9 cellular contexts compared by ENCODE assay signal in the genomic region with DNA sequence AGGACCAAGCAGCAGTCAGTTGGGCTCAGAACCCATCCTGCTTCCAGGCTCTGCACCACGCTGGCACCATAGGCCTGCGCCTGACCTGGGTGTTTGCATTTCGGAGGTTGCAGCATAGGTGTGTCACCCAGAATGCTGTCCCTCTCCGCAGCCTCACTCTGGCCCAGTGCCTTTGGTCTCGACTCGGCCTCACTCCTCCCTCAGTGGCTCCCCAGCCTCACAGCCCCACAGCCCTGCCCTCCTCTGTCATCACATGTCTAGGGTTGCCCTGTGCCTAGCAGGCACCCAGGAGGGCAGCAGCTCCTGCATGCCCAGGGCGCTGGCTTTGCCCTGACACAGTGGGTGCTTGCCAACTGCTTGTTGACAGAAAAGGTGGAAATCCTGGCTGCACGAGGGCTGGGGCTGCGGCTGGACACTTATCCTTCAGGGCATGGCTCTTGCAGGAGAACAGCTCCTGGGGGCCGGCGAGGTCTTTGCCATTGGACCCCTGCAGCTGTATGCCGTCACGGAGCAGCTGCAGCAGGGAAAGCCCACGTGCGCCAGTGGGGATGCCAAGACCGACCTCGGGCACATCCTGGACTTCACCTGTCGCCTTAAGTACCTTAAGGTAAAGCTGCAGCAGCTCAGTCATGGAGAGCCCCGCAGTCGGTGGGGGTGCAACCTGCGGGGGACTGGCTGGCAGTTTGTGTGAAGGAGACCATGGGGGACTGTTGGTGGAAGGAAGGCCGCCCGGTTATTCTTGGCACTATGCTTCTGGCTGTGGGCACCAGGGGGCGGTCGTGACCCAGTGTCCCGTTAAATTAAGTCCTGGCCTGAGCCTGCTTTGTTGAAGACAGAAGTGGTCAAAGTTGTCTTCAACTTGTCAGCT. TPM values are rescaled to one million over a fixed set of nuclear protein-coding genes. Genes with fewer than 3 reads are reported as not detected.
A peak's percentile ranks its signal among the peaks of the same experiment; 100 is the strongest.
DNase-seq lines count a peak whose midpoint lies in the region; ATAC-seq, FAIRE-seq and TF ChIP-seq lines count a peak whose summit lies in the region.
"Had no signal": no experiment of that assay in that cellular context is flagged by ENCODE, and none has a peak within 500 bp of the region (broad histone marks: within the 10 kb centered on the region; RNA-seq: fewer than 3 reads in every experiment).

No MANE protein-coding gene starts in this region.

- ATAC-seq in GM12878: peak; percentile 93
- peak; percentile 86 to 89 for ATAC-seq in stimulated activated naive B cell treated with anti-CD40 and anti-IgM and Interleukin-4, amounts not matched to agents 10 μg/mL and 1 μg/mL and 100 μg/mL, for 72 hours (replicated peaks)
- no peak for ATAC-seq in HG03442 (IDR thresholded peaks at IDR 0.05; ENCODE audit: unreplicated experiment)
- no peak for ATAC-seq in HG03571 (IDR thresholded peaks at IDR 0.05; ENCODE audit: unreplicated experiment)
- ATAC-seq in HG03520 (IDR thresholded peaks at IDR 0.05; ENCODE audit: unreplicated experiment): no peak

- H3K4me1 ChIP-seq in GM12878 (ENCODE audit: control insufficient read depth, insufficient read depth, low read length): no peaks in the 10 kb centered on the region
- H3K4me1 ChIP-seq: SJSA1 had no signal

- TF ChIP-seq POLR2A in GM12878 (IDR thresholded peaks at IDR 0.05; ENCODE audit: low read depth, low read length): 0 out of 2 replicates have a peak, but pooled peaks have one; percentile 12

- no peaks in the 10 kb centered on the region for H3K9me3 Mint-ChIP-seq in stimulated activated naive B cell treated with anti-CD40 and anti-IgM and Interleukin-4, amounts not matched to agents 10 μg/mL and 1 μg/mL and 100 μg/mL, for 72 hours

- H3K9ac ChIP-seq in GM12878 (ENCODE audit: control insufficient read depth, insufficient read depth, low read length): no peak overlapping the region

- no peak overlapping the region for H3K27ac ChIP-seq in GM12878 (ENCODE audit: control insufficient read depth, insufficient read depth)
- H3K27ac ChIP-seq: SJSA1 had no signal

- TF ChIP-seq RAD21 in GM12878 (IDR thresholded peaks at IDR 0.05; ENCODE audit: insufficient read depth, low read depth, low read length): peak; percentile 63

- DNase-seq in ELR (ENCODE audit: low read depth) (peak; percentile 67), MV-4-11 (lab: John Stamatoyannopoulos, UW) (peak; percentile 77), GM12878 (ENCODE audit: low read depth, low spot score) (no peak), kidney glomerular epithelial cell (lab: John Stamatoyannopoulos, UW) (peak; percentile 9)
- peak; percentile 23 for DNase-seq in stimulated activated naive B cell treated with anti-CD40 and anti-IgM and Interleukin-4, amounts not matched to agents 10 μg/mL and 1 μg/mL and 100 μg/mL, for 72 hours

- RAD21 ChIA-PET in GM12878 (lab: Charles Lee; ENCODE audit: unreplicated experiment): interaction anchor here (1.0 to 1.4 kb wide), 2 partner anchors 65 to 210 kb away, joined by 3 read pairs; partner anchors contain the start of gene UQCC5

- TF ChIP-seq CTCF in GM12878 (IDR thresholded peaks at IDR 0.05 in 2 of 3, conservative IDR thresholded peaks at IDR 0.05 in 1 of 3; ENCODE audit: control insufficient read depth in 2 of 3, extremely low read depth in 1 of 3, insufficient read depth in 1 of 3, low read depth in 3 of 3, low read length in 3 of 3): peak; percentile 68 to 76 (median 72)

- H3K79me2 ChIP-seq in GM12878 (ENCODE audit: control insufficient read depth, insufficient read depth, low read length): no peaks in the 10 kb centered on the region

- no peaks in the 10 kb centered on the region for H4K20me1 ChIP-seq in GM12878 (ENCODE audit: control insufficient read depth, insufficient read depth)

- H3K9me3 ChIP-seq in GM12878 (replicated peaks; ENCODE audit: control insufficient read depth, insufficient read depth, low read length): no peaks in the 10 kb centered on the region
- H3K9me3 ChIP-seq: SJSA1 had no signal

- SMC1A ChIA-PET in GM12878 (lab: Charles Lee; ENCODE audit: uncharacterized antibody, unreplicated experiment): no interaction called here

- FAIRE-seq in GM12878 (lab: Jason Lieb, UNC): no peak

- in situ Hi-C loops in GM12878 (cut with MboI): no loop called here

- intact Hi-C loops in GM12878 (cut with micrococcal nuclease; ENCODE audit: unreplicated experiment): no loop called here

- no peak overlapping the region for H3K4me3 Mint-ChIP-seq in stimulated activated naive B cell treated with anti-CD40 and anti-IgM and Interleukin-4, amounts not matched to agents 10 μg/mL and 1 μg/mL and 100 μg/mL, for 72 hours

- no peak for TF ChIP-seq EP300 in GM12878 (IDR thresholded peaks at IDR 0.05; ENCODE audit: borderline replicate concordance in 1 of 2, control insufficient read depth in 1 of 2, low read depth in 2 of 2, low read length in 2 of 2)

- CTCF ChIA-PET in GM12878 (lab: Yijun Ruan, JAX): interaction anchor here (0.6 to 1.3 kb wide), 6 partner anchors 13 to 457 kb away, joined by 3 to 5 read pairs (median 4); no protein-coding TSS in a partner anchor

- H3K27me3 Mint-ChIP-seq in stimulated activated naive B cell treated with anti-CD40 and anti-IgM and Interleukin-4, amounts not matched to agents 10 μg/mL and 1 μg/mL and 100 μg/mL, for 72 hours: no peaks in the 10 kb centered on the region

- H3K36me3 ChIP-seq in GM12878 (ENCODE audit: control insufficient read depth in 2 of 2, insufficient read depth in 2 of 2, low read length in 1 of 2): peaks cover 16 to 27% of the 10 kb centered on the region in 2 experiments

- H3K36me3 Mint-ChIP-seq in stimulated activated naive B cell treated with anti-CD40 and anti-IgM and Interleukin-4, amounts not matched to agents 10 μg/mL and 1 μg/mL and 100 μg/mL, for 72 hours: peaks cover 27 to 41% of the 10 kb centered on the region in 2 donors

- H3K4me2 ChIP-seq in GM12878 (ENCODE audit: control insufficient read depth, insufficient read depth): no peak overlapping the region

- POLR2A ChIA-PET in GM12878 (lab: Charles Lee): no interaction called here

- no TSS peak for BruUV-seq in GM12878 (replicated peaks; lab: Mats Ljungman, UMichigan)

- no peaks in the 10 kb centered on the region for H3K27me3 ChIP-seq in GM12878 (replicated peaks in 1 of 2; ENCODE audit: control insufficient read depth in 2 of 2, insufficient read depth in 2 of 2, low read length in 1 of 2)
- H3K27me3 ChIP-seq: SJSA1 had no signal

- H3K27ac Mint-ChIP-seq in stimulated activated naive B cell treated with anti-CD40 and anti-IgM and Interleukin-4, amounts not matched to agents 10 μg/mL and 1 μg/mL and 100 μg/mL, for 72 hours: no peak overlapping the region

- WGBS in GM12878 (ENCODE audit: insufficient coverage, insufficient replicate concordance, low lambda C conversion rate, missing lambda C conversion rate): 69% methylated on average over 26 of the region's 26 CpGs

- H2AFZ ChIP-seq in GM12878 (ENCODE audit: control insufficient read depth, low read depth, low read length): no peak overlapping the region

- peaks cover 2 to 6% of the 10 kb centered on the region in 2 donors for H3K4me1 Mint-ChIP-seq in stimulated activated naive B cell treated with anti-CD40 and anti-IgM and Interleukin-4, amounts not matched to agents 10 μg/mL and 1 μg/mL and 100 μg/mL, for 72 hours

- H3K4me3 ChIP-seq in GM12878: no peak overlapping the region
- H3K4me3 ChIP-seq: SJSA1 had no signal

RNA-seq across cellular contexts. Expression of gene NISCH, which starts 16.2 kb away (rescaled TPM):
- 170 and 189 TPM in 2 replicates for total RNA-seq in GM12878 (2013; cell fraction: nucleolus; rRNA removed)
- 36.3 and 36.5 TPM in 2 replicates for total RNA-seq in GM12878 (2014; rRNA removed)
- 16.1 and 16.6 TPM in 2 replicates for total RNA-seq in GM12878 (2014; rRNA removed; fragmentation: Illumina TruSeq; extraction: Trizol)
- total RNA-seq in GM12878 (2021): 42.5 and 52.5 TPM in 2 replicates
- polyA plus RNA-seq in GM12878 (2011; ENCODE audit: low read depth): 16.4 TPM
- 26.9 and 39.0 TPM in 2 replicates for polyA plus RNA-seq in GM12878 (2011; rRNA removed)
- 37.5 and 47.9 TPM in 2 replicates for polyA plus RNA-seq in GM12878 (2011; cell fraction: cytosol; rRNA removed)
- polyA plus RNA-seq in GM12878 (2011; cell fraction: nucleus; rRNA removed): 404 and 409 TPM in 2 replicates
- polyA plus RNA-seq in GM12878 (2012): 32.7 and 32.8 TPM in 2 replicates
- polyA plus RNA-seq in GM12878 (2014; fragmentation: Illumina TruSeq; extraction: Trizol): 19.2 and 25.0 TPM in 2 replicates
- 1 to 10 TPM in 1 of 2 experiments, under 1 TPM in 1; 0.76 to 1.5 TPM for polyA plus RNA-seq in GM12878 (2014; fragmentation: Nextera tagmentation; extraction: Ambion mirVana)
- polyA plus RNA-seq in GM12878 (2014; rRNA removed): 45.3 and 48.9 TPM in 2 replicates
- 10 to 100 TPM; 23.7 to 24.2 TPM for polyA plus RNA-seq in GM12878 (2016; fragmentation: Nextera tagmentation; extraction: Ambion mirVana)
- 39.2 and 53.1 TPM in 2 replicates for polyA minus RNA-seq in GM12878 (2011; rRNA and poly(A)+ RNA removed)
- 20.0 and 23.0 TPM in 2 replicates for polyA minus RNA-seq in GM12878 (2011; cell fraction: cytosol; rRNA and poly(A)+ RNA removed)
- 51.7 and 84.7 TPM in 2 replicates for polyA minus RNA-seq in GM12878 (2011; cell fraction: nucleus; rRNA and poly(A)+ RNA removed)

RNA-seq across cellular contexts. Expression of gene TNNC1, which starts 17.8 kb away (rescaled TPM):
- not detected in 2 replicates for total RNA-seq in GM12878 (2013; cell fraction: nucleolus; rRNA removed)
- total RNA-seq in GM12878 (2014; rRNA removed) (0.60 and 0.96 TPM in 2 replicates), GM12878 (2014; rRNA removed; fragmentation: Illumina TruSeq; extraction: Trizol) (0.46 TPM in 1 of 2 replicates, not detected in the other), GM12878 (2021) (0.41 TPM in 1 of 2 replicates, not detected in the other)
- not detected for polyA plus RNA-seq in GM12878 (2011; ENCODE audit: low read depth)
- polyA plus RNA-seq in GM12878 (2011; rRNA removed) (1.3 and 1.8 TPM in 2 replicates), GM12878 (2014; fragmentation: Illumina TruSeq; extraction: Trizol) (0.35 and 0.46 TPM in 2 replicates), GM12878 (2014; fragmentation: Nextera tagmentation; extraction: Ambion mirVana) (under 1 TPM in 1 of 2 experiments, not detected in 1; 0.13 TPM), GM12878 (2014; rRNA removed) (0.77 and 0.85 TPM in 2 replicates), GM12878 (2016; fragmentation: Nextera tagmentation; extraction: Ambion mirVana) (under 1 TPM; 0.40 to 0.66 TPM)
- polyA plus RNA-seq in GM12878 (2011; cell fraction: cytosol; rRNA removed): 1.1 and 1.4 TPM in 2 replicates
- 4.0 and 5.2 TPM in 2 replicates for polyA plus RNA-seq in GM12878 (2011; cell fraction: nucleus; rRNA removed)
- polyA plus RNA-seq in GM12878 (2012): 2.0 and 2.3 TPM in 2 replicates
- 0.46 and 0.59 TPM in 2 replicates for polyA minus RNA-seq in GM12878 (2011; rRNA and poly(A)+ RNA removed)
- polyA minus RNA-seq in GM12878 (2011; cell fraction: cytosol; rRNA and poly(A)+ RNA removed): not detected in 2 replicates
- polyA minus RNA-seq in GM12878 (2011; cell fraction: nucleus; rRNA and poly(A)+ RNA removed): 3.3 TPM in 1 of 2 replicates, not detected in the other

RNA-seq across cellular contexts. Expression of gene STAB1, which starts 23.5 kb away (rescaled TPM):
- total RNA-seq in GM12878 (2013; cell fraction: nucleolus; rRNA removed): 0.22 and 0.23 TPM in 2 replicates
- not detected in 2 replicates for total RNA-seq in GM12878 (2014; rRNA removed)
- not detected in 2 replicates for total RNA-seq in GM12878 (2014; rRNA removed; fragmentation: Illumina TruSeq; extraction: Trizol)
- total RNA-seq in GM12878 (2021): 0.35 and 0.46 TPM in 2 replicates
- not detected for polyA plus RNA-seq in GM12878 (2011; ENCODE audit: low read depth)
- not detected in 2 replicates for polyA plus RNA-seq in GM12878 (2011; rRNA removed)
- 0.02 TPM in 1 of 2 replicates, not detected in the other for polyA plus RNA-seq in GM12878 (2011; cell fraction: cytosol; rRNA removed)
- 0.13 and 0.42 TPM in 2 replicates for polyA plus RNA-seq in GM12878 (2011; cell fraction: nucleus; rRNA removed)
- polyA plus RNA-seq in GM12878 (2012): 0.11 TPM in 1 of 2 replicates, not detected in the other
- polyA plus RNA-seq in GM12878 (2014; fragmentation: Illumina TruSeq; extraction: Trizol): not detected in 2 replicates
- not detected for polyA plus RNA-seq in GM12878 (2014; fragmentation: Nextera tagmentation; extraction: Ambion mirVana)
- polyA plus RNA-seq in GM12878 (2014; rRNA removed): not detected in 2 replicates
- polyA plus RNA-seq in GM12878 (2016; fragmentation: Nextera tagmentation; extraction: Ambion mirVana): not detected
- polyA minus RNA-seq in GM12878 (2011; rRNA and poly(A)+ RNA removed): 0.15 TPM in 1 of 2 replicates, not detected in the other
- not detected in 2 replicates for polyA minus RNA-seq in GM12878 (2011; cell fraction: cytosol; rRNA and poly(A)+ RNA removed)
- 0.10 TPM in 1 of 2 replicates, not detected in the other for polyA minus RNA-seq in GM12878 (2011; cell fraction: nucleus; rRNA and poly(A)+ RNA removed)
- total RNA-seq: SJSA1 had no signal

RNA-seq across cellular contexts. Expression of gene SEMA3G, which starts 26.7 kb away (rescaled TPM):
- 0.15 TPM in 1 of 2 replicates, not detected in the other for total RNA-seq in GM12878 (2013; cell fraction: nucleolus; rRNA removed)
- 0.05 TPM in 1 of 2 replicates, not detected in the other for total RNA-seq in GM12878 (2014; rRNA removed)
- total RNA-seq in GM12878 (2014; rRNA removed; fragmentation: Illumina TruSeq; extraction: Trizol): not detected in 2 replicates
- 0.27 TPM in 1 of 2 replicates, not detected in the other for total RNA-seq in GM12878 (2021)
- not detected for polyA plus RNA-seq in GM12878 (2011; ENCODE audit: low read depth)
- polyA plus RNA-seq in GM12878 (2011; rRNA removed): not detected in 2 replicates
- polyA plus RNA-seq in GM12878 (2011; cell fraction: cytosol; rRNA removed): not detected in 2 replicates
- polyA plus RNA-seq in GM12878 (2011; cell fraction: nucleus; rRNA removed): not detected in 2 replicates
- not detected in 2 replicates for polyA plus RNA-seq in GM12878 (2012)
- 0.03 TPM in 1 of 2 replicates, not detected in the other for polyA plus RNA-seq in GM12878 (2014; fragmentation: Illumina TruSeq; extraction: Trizol)
- polyA plus RNA-seq in GM12878 (2014; fragmentation: Nextera tagmentation; extraction: Ambion mirVana): not detected
- polyA plus RNA-seq in GM12878 (2014; rRNA removed): 0.04 TPM in 1 of 2 replicates, not detected in the other
- not detected for polyA plus RNA-seq in GM12878 (2016; fragmentation: Nextera tagmentation; extraction: Ambion mirVana)
- not detected in 2 replicates for polyA minus RNA-seq in GM12878 (2011; rRNA and poly(A)+ RNA removed)
- not detected in 2 replicates for polyA minus RNA-seq in GM12878 (2011; cell fraction: cytosol; rRNA and poly(A)+ RNA removed)
- not detected in 2 replicates for polyA minus RNA-seq in GM12878 (2011; cell fraction: nucleus; rRNA and poly(A)+ RNA removed)

Comparison
In these comparisons a context has a peak if more than half of its experiments do, and no peak if none do; other contexts are left out.
1. ATAC-seq: peak in GM12878 (single experiment) and stimulated activated naive B cell treated with anti-CD40 and anti-IgM and Interleukin-4, amounts not matched to agents 10 μg/mL and 1 μg/mL and 100 μg/mL, for 72 hours (2 of 2); none in HG03442 (single experiment), HG03571 (single experiment) and HG03520 (single experiment).